Comparison of ENCODE assay signal across 6 cellular contexts in genomic region chr17:45146616-45147101, GRCh38. TPM values are rescaled to one million over a fixed set of nuclear protein-coding genes. Genes with fewer than 3 reads are reported as not detected.
A peak's percentile ranks its signal among the peaks of the same experiment; 100 is the strongest.
DNase-seq lines count a peak whose midpoint lies in the region; TF ChIP-seq lines count a peak whose summit lies in the region.

No MANE protein-coding gene starts in this region.

- H3K36me3 ChIP-seq in MG63, result peaks cover 19% of the 10 kb centered on the region

- no peaks in the 10 kb centered on the region for H3K27me3 ChIP-seq in MG63

- DNase-seq in MG63 (no peak), coronary artery (ENCODE audit: low spot score) (no peak), posterior vena cava (ENCODE audit: low spot score) (peak; percentile 83), NCI-H748 treated with DMSO at 0.1 percent for 48 hours (lab: John Stamatoyannopoulos, UW) (no peak)
- no peak for DNase-seq in stimulated activated CD4-positive, alpha-beta T cell treated with anti-CD3 and anti-CD28 coated beads, Interleukin-2, amount 100 ng/mL, for 48 hours
- DNase-seq in activated CD4-positive, CD25-positive, alpha-beta regulatory T cell (lab: John Stamatoyannopoulos, UW), result no peak

- H3K9me3 ChIP-seq in MG63, result no peaks in the 10 kb centered on the region

- H3K4me3 ChIP-seq in MG63, result peak overlapping the region; percentile 93
- peak overlapping the region; percentile 85 for H3K4me3 ChIP-seq in coronary artery

- no peak for TF ChIP-seq CTCF in coronary artery (IDR thresholded peaks at IDR 0.05)

- H3K27ac ChIP-seq in coronary artery, result peak overlapping the region; percentile 96 to 99

- intact Hi-C loops in posterior vena cava (cut with DNase I), result loop anchor here in 1 of 2 donors (5.0 kb wide), 1 partner anchor 171 kb away; the partner anchor contains the start of gene MAP3K14

RNA-seq across cellular contexts. Expression of gene HEXIM1, which starts 1.6 kb away (rescaled TPM):
- total RNA-seq in MG63 (2014; rRNA removed; shearing (Covaris generic); ENCODE audit: low replicate concordance), result 20.3 and 20.8 TPM in 2 replicates
- total RNA-seq in posterior vena cava, result 10 to 100 TPM; 40.6 to 46.9 TPM

RNA-seq across cellular contexts. Expression of gene ACBD4, which starts 11.2 kb away (rescaled TPM):
- 2.7 and 5.0 TPM in 2 replicates for total RNA-seq in MG63 (2014; rRNA removed; shearing (Covaris generic); ENCODE audit: low replicate concordance)
- 10 to 100 TPM; 10.8 to 12.9 TPM for total RNA-seq in posterior vena cava

RNA-seq across cellular contexts. Expression of gene PLCD3, which starts 14.3 kb away (rescaled TPM):
- total RNA-seq in MG63 (2014; rRNA removed; shearing (Covaris generic); ENCODE audit: low replicate concordance), result 9.4 and 13.3 TPM in 2 replicates
- 10 to 100 TPM; 69.3 to 74.2 TPM for total RNA-seq in posterior vena cava

RNA-seq across cellular contexts. Expression of gene HEXIM2, which starts 15.0 kb away (rescaled TPM):
- total RNA-seq in MG63 (2014; rRNA removed; shearing (Covaris generic); ENCODE audit: low replicate concordance), result 20.6 and 34.3 TPM in 2 replicates
- 1 to 10 TPM; 1.6 to 3.0 TPM for total RNA-seq in posterior vena cava
